In genomic region chr2:219119422-219120043, GRCh38 we compare ENCODE assay signal across 1 cellular context.
TF ChIP-seq lines count a peak whose summit lies in the region.

No MANE protein-coding gene starts in this region.

TF ChIP-seq in HCT116, 20 proteins besides CTCF, POLR2A, EP300 and RAD21 (continued from another document):
- TF ChIP-seq ZBTB33 (IDR thresholded peaks at IDR 0.05; ENCODE audit: extremely low read depth, insufficient replicate concordance, low read length): no peak
- no peak for TF ChIP-seq CEBPB (IDR thresholded peaks at IDR 0.05; ENCODE audit: low read depth)
- no peak for TF ChIP-seq POLR2AphosphoS5 (IDR thresholded peaks at IDR 0.05; ENCODE audit: low read depth, low read length)
- no peak for TF ChIP-seq CBX3 (IDR thresholded peaks at IDR 0.05; ENCODE audit: low read depth)
- no peak for TF ChIP-seq TCF7L2 (IDR thresholded peaks at IDR 0.05; ENCODE audit: borderline replicate concordance, extremely low read depth, insufficient read depth, insufficient read length)
- no peak for TF ChIP-seq YY1 (IDR thresholded peaks at IDR 0.05; ENCODE audit: extremely low read depth, insufficient replicate concordance, low read depth, low read length)
- no peak for TF ChIP-seq ZFX (IDR thresholded peaks at IDR 0.05)
- TF ChIP-seq EZH2phosphoT487 (IDR thresholded peaks at IDR 0.05; ENCODE audit: borderline replicate concordance): no peak
- no peak for TF ChIP-seq MAX (IDR thresholded peaks at IDR 0.05)
- TF ChIP-seq FOSL1 (IDR thresholded peaks at IDR 0.05; ENCODE audit: low read depth): no peak
- TF ChIP-seq ELF1 (IDR thresholded peaks at IDR 0.05; ENCODE audit: borderline replicate concordance, low read depth): no peak
- TF ChIP-seq ATF3 (IDR thresholded peaks at IDR 0.05): no peak
- TF ChIP-seq SRF (IDR thresholded peaks at IDR 0.05; ENCODE audit: low read depth): no peak
- no peak for TF ChIP-seq EZH2 (IDR thresholded peaks at IDR 0.05)
